8 cellular contexts compared by ENCODE assay signal in the genomic region with DNA sequence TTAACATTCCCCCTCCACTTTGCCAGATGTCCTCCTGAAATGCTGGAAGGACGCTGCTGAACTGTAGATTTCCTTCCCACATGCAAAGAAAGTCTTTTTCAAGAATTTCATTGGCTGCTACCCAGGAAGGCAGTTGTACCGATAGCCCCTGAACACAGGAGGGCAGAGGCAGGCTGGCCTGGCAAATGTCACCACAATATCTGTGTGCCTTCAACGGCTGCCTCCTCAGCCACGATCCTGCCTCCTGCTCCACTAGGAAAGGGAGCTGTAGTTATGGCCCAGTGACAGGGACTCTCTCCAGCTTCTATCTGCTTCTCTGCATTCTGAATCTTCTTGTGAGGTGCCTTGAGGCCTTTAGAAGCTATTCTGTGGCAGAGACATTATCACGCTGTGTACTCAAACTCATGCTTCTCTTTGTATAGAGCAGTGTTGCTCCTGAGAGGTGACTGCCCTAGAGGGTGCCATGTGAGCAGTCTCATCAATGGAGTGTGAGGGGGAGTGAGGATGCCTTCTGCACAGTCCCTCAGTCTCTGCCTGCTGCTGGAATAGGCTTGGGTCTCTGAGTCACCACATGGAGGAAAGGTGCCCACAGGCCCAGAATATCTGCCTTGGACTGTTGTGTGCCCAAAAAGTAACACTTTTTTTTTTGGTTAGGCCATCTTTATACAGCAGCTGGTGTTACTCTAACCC.
A peak's percentile ranks its signal among the peaks of the same experiment; 100 is the strongest.
DNase-seq lines count a peak whose midpoint lies in the region; ATAC-seq and TF ChIP-seq lines count a peak whose summit lies in the region.

No MANE protein-coding gene starts in this region.

- peaks cover 55% of the 10 kb centered on the region for H3K4me1 Mint-ChIP-seq in osteocyte (ENCODE audit: unreplicated experiment)

- H3K36me3 Mint-ChIP-seq in osteocyte (ENCODE audit: unreplicated experiment), result peaks cover 2% of the 10 kb centered on the region

- peak overlapping the region; percentile 66 for H3K27ac ChIP-seq in AG04450 (ENCODE audit: low read depth, low read length)

- H3K9me3 Mint-ChIP-seq in osteocyte (ENCODE audit: unreplicated experiment), result no peaks in the 10 kb centered on the region

- H3K27ac Mint-ChIP-seq in osteocyte (ENCODE audit: unreplicated experiment), result peak overlapping the region; percentile 79

- no peak for DNase-seq in AG04450 (ENCODE audit: low read depth, low spot score)
- DNase-seq in Jurkat, Clone E6-1 (ENCODE audit: low read depth, low spot score), result peak; percentile 10
- DNase-seq in fibroblast of the conjunctiva (ENCODE audit: low read depth), result peak; percentile 62
- no peak for DNase-seq in osteocyte (ENCODE audit: extremely low spot score, unreplicated experiment)
- no peak for DNase-seq in stimulated activated CD4-positive, alpha-beta T cell treated with anti-CD3 and anti-CD28 coated beads, Interleukin-4, amount 100 ng/mL, for 24 hours
- no peak for DNase-seq in HuH-7 (ENCODE audit: low spot score)

- no peak overlapping the region for H3K4me3 Mint-ChIP-seq in osteocyte (ENCODE audit: unreplicated experiment)

- H3K27me3 ChIP-seq in AG04450 (ENCODE audit: control insufficient read depth, insufficient read depth, low read length), result no peaks in the 10 kb centered on the region

- no peaks in the 10 kb centered on the region for H3K27me3 Mint-ChIP-seq in osteocyte (ENCODE audit: unreplicated experiment)

- POLR2A ChIA-PET in AG04450 (lab: Yijun Ruan, JAX), result no interaction called here

- no peak overlapping the region for H3K4me3 ChIP-seq in AG04450 (ENCODE audit: low read depth, low read length)
- H3K4me3 ChIP-seq in Jurkat, Clone E6-1 (ENCODE audit: low read length), result no peak overlapping the region

- ATAC-seq in GM18498 (IDR thresholded peaks at IDR 0.05; ENCODE audit: unreplicated experiment), result peak; percentile 75
- ATAC-seq in SK-N-SH treated with all-trans-retinoic acid at 6 μM for 48 hours, result peak; percentile 75

- CTCF ChIA-PET in AG04450 (lab: Charles Lee), result interaction anchor here (0.6 to 1.8 kb wide), 8 partner anchors 14 to 501 kb away, joined by 3 to 9 read pairs (median 4); no protein-coding TSS in a partner anchor

- H3K9me3 ChIP-seq in AG04450 (ENCODE audit: control insufficient read depth, insufficient read depth, low read length), result no peaks in the 10 kb centered on the region

- TF ChIP-seq CTCF in AG04450 (IDR thresholded peaks at IDR 0.05; ENCODE audit: low read depth, low read length) (peak; percentile 59), osteocyte (IDR thresholded peaks at IDR 0.05) (peak; percentile 67)

TF ChIP-seq in SK-N-SH treated with all-trans-retinoic acid at 6 μM for 48 hours, 23 proteins besides CTCF, POLR2A, EP300 and RAD21:
- TF ChIP-seq RARB (CRISPR knock-in tag; IDR thresholded peaks at IDR 0.05) (no peak), CSDC2 (CRISPR knock-in tag; IDR thresholded peaks at IDR 0.05) (no peak), GLIS3 (CRISPR knock-in tag; IDR thresholded peaks at IDR 0.05) (no peak), ZFP30 (CRISPR knock-in tag; IDR thresholded peaks at IDR 0.05) (no peak), SNAI2 (CRISPR knock-in tag; IDR thresholded peaks at IDR 0.05) (no peak), BACH2 (CRISPR knock-in tag; IDR thresholded peaks at IDR 0.05; ENCODE audit: borderline replicate concordance) (no peak), ISL1 (CRISPR knock-in tag; IDR thresholded peaks at IDR 0.05) (no peak), ESRRG (CRISPR knock-in tag; IDR thresholded peaks at IDR 0.05) (no peak), OSR1 (CRISPR knock-in tag; IDR thresholded peaks at IDR 0.05) (no peak), ZNF565 (CRISPR knock-in tag; conservative IDR thresholded peaks at IDR 0.05; ENCODE audit: low read depth) (no peak), CREB5 (CRISPR knock-in tag; IDR thresholded peaks at IDR 0.05; ENCODE audit: low read depth) (no peak), TCF4 (CRISPR knock-in tag; IDR thresholded peaks at IDR 0.05; ENCODE audit: borderline replicate concordance) (no peak), PPARA (CRISPR knock-in tag; IDR thresholded peaks at IDR 0.05; ENCODE audit: borderline replicate concordance) (no peak), ZC3H10 (CRISPR knock-in tag; IDR thresholded peaks at IDR 0.05) (no peak), ZFP3 (CRISPR knock-in tag; IDR thresholded peaks at IDR 0.05) (no peak), ZNF70 (CRISPR knock-in tag; IDR thresholded peaks at IDR 0.05) (no peak), ARNTL (CRISPR knock-in tag; IDR thresholded peaks at IDR 0.05; ENCODE audit: borderline replicate concordance, low read depth) (no peak)
- TF ChIP-seq, protein P1, sequence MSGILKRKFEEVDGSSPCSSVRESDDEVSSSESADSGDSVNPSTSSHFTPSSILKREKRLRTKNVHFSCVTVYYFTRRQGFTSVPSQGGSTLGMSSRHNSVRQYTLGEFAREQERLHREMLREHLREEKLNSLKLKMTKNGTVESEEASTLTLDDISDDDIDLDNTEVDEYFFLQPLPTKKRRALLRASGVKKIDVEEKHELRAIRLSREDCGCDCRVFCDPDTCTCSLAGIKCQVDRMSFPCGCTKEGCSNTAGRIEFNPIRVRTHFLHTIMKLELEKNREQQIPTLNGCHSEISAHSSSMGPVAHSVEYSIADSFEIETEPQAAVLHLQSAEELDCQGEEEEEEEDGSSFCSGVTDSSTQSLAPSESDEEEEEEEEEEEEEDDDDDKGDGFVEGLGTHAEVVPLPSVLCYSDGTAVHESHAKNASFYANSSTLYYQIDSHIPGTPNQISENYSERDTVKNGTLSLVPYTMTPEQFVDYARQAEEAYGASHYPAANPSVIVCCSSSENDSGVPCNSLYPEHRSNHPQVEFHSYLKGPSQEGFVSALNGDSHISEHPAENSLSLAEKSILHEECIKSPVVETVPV (CRISPR knock-in tag; IDR thresholded peaks at IDR 0.05), result no peak
- TF ChIP-seq, protein P2, sequence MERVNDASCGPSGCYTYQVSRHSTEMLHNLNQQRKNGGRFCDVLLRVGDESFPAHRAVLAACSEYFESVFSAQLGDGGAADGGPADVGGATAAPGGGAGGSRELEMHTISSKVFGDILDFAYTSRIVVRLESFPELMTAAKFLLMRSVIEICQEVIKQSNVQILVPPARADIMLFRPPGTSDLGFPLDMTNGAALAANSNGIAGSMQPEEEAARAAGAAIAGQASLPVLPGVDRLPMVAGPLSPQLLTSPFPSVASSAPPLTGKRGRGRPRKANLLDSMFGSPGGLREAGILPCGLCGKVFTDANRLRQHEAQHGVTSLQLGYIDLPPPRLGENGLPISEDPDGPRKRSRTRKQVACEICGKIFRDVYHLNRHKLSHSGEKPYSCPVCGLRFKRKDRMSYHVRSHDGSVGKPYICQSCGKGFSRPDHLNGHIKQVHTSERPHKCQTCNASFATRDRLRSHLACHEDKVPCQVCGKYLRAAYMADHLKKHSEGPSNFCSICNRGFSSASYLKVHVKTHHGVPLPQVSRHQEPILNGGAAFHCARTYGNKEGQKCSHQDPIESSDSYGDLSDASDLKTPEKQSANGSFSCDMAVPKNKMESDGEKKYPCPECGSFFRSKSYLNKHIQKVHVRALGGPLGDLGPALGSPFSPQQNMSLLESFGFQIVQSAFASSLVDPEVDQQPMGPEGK (CRISPR knock-in tag; IDR thresholded peaks at IDR 0.05; ENCODE audit: borderline replicate concordance), result no peak
- TF ChIP-seq, protein P3, sequence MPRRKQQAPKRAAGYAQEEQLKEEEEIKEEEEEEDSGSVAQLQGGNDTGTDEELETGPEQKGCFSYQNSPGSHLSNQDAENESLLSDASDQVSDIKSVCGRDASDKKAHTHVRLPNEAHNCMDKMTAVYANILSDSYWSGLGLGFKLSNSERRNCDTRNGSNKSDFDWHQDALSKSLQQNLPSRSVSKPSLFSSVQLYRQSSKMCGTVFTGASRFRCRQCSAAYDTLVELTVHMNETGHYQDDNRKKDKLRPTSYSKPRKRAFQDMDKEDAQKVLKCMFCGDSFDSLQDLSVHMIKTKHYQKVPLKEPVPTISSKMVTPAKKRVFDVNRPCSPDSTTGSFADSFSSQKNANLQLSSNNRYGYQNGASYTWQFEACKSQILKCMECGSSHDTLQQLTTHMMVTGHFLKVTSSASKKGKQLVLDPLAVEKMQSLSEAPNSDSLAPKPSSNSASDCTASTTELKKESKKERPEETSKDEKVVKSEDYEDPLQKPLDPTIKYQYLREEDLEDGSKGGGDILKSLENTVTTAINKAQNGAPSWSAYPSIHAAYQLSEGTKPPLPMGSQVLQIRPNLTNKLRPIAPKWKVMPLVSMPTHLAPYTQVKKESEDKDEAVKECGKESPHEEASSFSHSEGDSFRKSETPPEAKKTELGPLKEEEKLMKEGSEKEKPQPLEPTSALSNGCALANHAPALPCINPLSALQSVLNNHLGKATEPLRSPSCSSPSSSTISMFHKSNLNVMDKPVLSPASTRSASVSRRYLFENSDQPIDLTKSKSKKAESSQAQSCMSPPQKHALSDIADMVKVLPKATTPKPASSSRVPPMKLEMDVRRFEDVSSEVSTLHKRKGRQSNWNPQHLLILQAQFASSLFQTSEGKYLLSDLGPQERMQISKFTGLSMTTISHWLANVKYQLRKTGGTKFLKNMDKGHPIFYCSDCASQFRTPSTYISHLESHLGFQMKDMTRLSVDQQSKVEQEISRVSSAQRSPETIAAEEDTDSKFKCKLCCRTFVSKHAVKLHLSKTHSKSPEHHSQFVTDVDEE (CRISPR knock-in tag; IDR thresholded peaks at IDR 0.05), result no peak

Comparison
In these comparisons a context has a peak if more than half of its experiments do, and no peak if none do; other contexts are left out.
1. DNase-seq: peak in Jurkat, Clone E6-1 (single experiment) and fibroblast of the conjunctiva (single experiment); none in AG04450 (single experiment), osteocyte (single experiment), stimulated activated CD4-positive, alpha-beta T cell treated with anti-CD3 and anti-CD28 coated beads, Interleukin-4, amount 100 ng/mL, for 24 hours (single experiment) and HuH-7 (single experiment).